Comparison of ENCODE assay signal across 7 cellular contexts in genomic region chr7:23474829-23475578, GRCh38. TPM values are rescaled to one million over a fixed set of nuclear protein-coding genes. Genes with fewer than 3 reads are reported as not detected.
DNase-seq lines count a peak whose midpoint lies in the region; ATAC-seq, FAIRE-seq and TF ChIP-seq lines count a peak whose summit lies in the region.

No MANE protein-coding gene starts in this region.

- ATAC-seq in GM21717 (IDR thresholded peaks at IDR 0.05; ENCODE audit: unreplicated experiment) (no peak), HG02973 (IDR thresholded peaks at IDR 0.05; ENCODE audit: unreplicated experiment) (no peak)

- H3K4me1 Mint-ChIP-seq in neural crest cell, result peaks cover 48% of the 10 kb centered on the region

- FAIRE-seq in small intestine (lab: Jason Lieb, UNC), result no peak

- no peaks in the 10 kb centered on the region for H3K9me3 ChIP-seq in small intestine (ENCODE audit: control insufficient read depth, low read depth)

- peak overlapping the region; percentile 98 for H3K27ac Mint-ChIP-seq in neural crest cell (ENCODE audit: unreplicated experiment)

- peaks cover 5 to 10% of the 10 kb centered on the region in 2 donors for H3K4me1 ChIP-seq in small intestine (ENCODE audit: control insufficient read depth in 2 of 2, insufficient read depth in 1 of 2, low read depth in 1 of 2, low read length in 1 of 2)

- no peaks in the 10 kb centered on the region for H3K9me3 Mint-ChIP-seq in neural crest cell

- no peak for DNase-seq in GM06990 (ENCODE audit: extremely low read depth, insufficient read length)
- no peak for DNase-seq in LNCaP clone FGC (ENCODE audit: low read depth)
- DNase-seq in cardiac fibroblast (ENCODE audit: low read depth in 2 of 2), result peak in 1 of 2 donors; percentile 48
- no peak for DNase-seq in neural crest cell (ENCODE audit: low read depth, low spot score)
- no peak for DNase-seq in small intestine

- H3K27me3 Mint-ChIP-seq in neural crest cell (ENCODE audit: low read depth), result peaks cover 11% of the 10 kb centered on the region

- WGBS in small intestine, 3 donors, result 3 to 4% (median 3%) methylated on average over 15 of the region's 15 CpGs

- peak overlapping the region; percentile 90 for H3K4me3 ChIP-seq in GM06990 (replicated peaks; ENCODE audit: low read depth, low read length)
- H3K4me3 ChIP-seq in LNCaP clone FGC (ENCODE audit: low read depth, low read length), result peak overlapping the region; percentile 44
- H3K4me3 ChIP-seq in cardiac fibroblast (replicated peaks in 1 of 2; ENCODE audit: low read depth in 2 of 2, low read length in 2 of 2), result peak overlapping the region; percentile 66 to 69
- no peak overlapping the region for H3K4me3 ChIP-seq in small intestine (ENCODE audit: low read depth in 1 of 2, low read length in 2 of 2)

- peaks cover 1% of the 10 kb centered on the region for H3K36me3 Mint-ChIP-seq in neural crest cell (ENCODE audit: low read depth)

- TF ChIP-seq CTCF in GM06990 (IDR thresholded peaks at IDR 0.05; ENCODE audit: insufficient read depth, low read length, poor library complexity, severe bottlenecking) (no peak), LNCaP clone FGC (IDR thresholded peaks at IDR 0.05; ENCODE audit: control insufficient read depth, extremely low read depth, insufficient read depth) (no peak), cardiac fibroblast (IDR thresholded peaks at IDR 0.05; ENCODE audit: low read depth, low read length) (no peak), neural crest cell (conservative IDR thresholded peaks at IDR 0.05) (no peak)

- H3K27me3 ChIP-seq in GM06990 (replicated peaks; ENCODE audit: control insufficient read depth, insufficient read depth, low read length) (no peaks in the 10 kb centered on the region), small intestine (ENCODE audit: control insufficient read depth in 2 of 2, insufficient read depth in 2 of 2, low read length in 2 of 2) (peaks cover 5 to 28% of the 10 kb centered on the region in 2 donors)

- H3K4me3 Mint-ChIP-seq in neural crest cell, result peak overlapping the region; percentile 97

- H3K36me3 ChIP-seq in GM06990 (ENCODE audit: control insufficient read depth, insufficient read depth, low read length) (no peaks in the 10 kb centered on the region), small intestine (ENCODE audit: control insufficient read depth in 2 of 2, insufficient read depth in 2 of 2, low read length in 2 of 2) (no peaks in the 10 kb centered on the region)

- H3K27ac ChIP-seq in small intestine (ENCODE audit: low read depth in 1 of 2, low read length in 1 of 2), result no peak overlapping the region

RNA-seq across cellular contexts. Expression of gene IGF2BP3, which starts 4.7 kb away (rescaled TPM):
- total RNA-seq in neural crest cell, result 117 and 118 TPM in 2 replicates
- polyA plus RNA-seq in small intestine, result under 1 TPM in 1 of 3 donors, not detected in 2; 0.75 TPM

RNA-seq across cellular contexts. Expression of gene TRA2A, which starts 56.8 kb away (rescaled TPM):
- 120 and 132 TPM in 2 replicates for total RNA-seq in neural crest cell
- polyA plus RNA-seq in small intestine, result 10 to 100 TPM; 35.4 to 49.6 (median 45.0) TPM

Comparison
In these comparisons a context has a peak if more than half of its experiments do, and no peak if none do; other contexts are left out.
1. H3K4me3 ChIP-seq: peak in GM06990 (single experiment), LNCaP clone FGC (single experiment) and cardiac fibroblast (2 of 2); none in small intestine (0 of 2).